In the genomic region with DNA sequence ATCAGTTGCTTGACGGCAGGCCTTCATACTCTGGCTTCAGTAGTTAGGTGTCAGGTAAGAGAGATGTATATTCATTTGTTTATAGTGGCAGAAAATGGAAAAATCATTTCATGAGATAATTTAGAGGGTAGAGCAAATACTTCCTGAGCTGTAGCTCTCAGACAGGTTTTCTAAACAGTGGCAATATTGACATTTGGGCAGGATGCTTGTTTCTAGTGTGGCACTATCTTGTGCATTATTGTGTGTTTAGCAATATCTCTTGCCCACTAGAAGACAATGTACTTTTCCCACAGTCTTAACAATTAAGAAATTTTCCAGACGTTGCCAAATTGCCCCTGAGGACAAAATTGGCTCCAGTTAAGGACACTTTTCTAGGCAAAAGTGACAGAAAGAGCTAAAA, we compare ENCODE assay signal across 15 cellular contexts.
"Had no signal": no experiment of that assay in that cellular context is flagged by ENCODE, and none has a peak within 500 bp of the region (broad histone marks: within the 10 kb centered on the region; RNA-seq: fewer than 3 reads in every experiment).

No MANE protein-coding gene starts in this region.

- H3K27ac ChIP-seq: Peyer's patch, RWPE1, SJSA1 had no signal

- DNase-seq: activated CD4-positive, alpha-beta T cell treated with anti-CD3 and anti-CD28 coated beads for 1 hour; activated CD4-positive, alpha-beta T cell treated with anti-CD3 and anti-CD28 coated beads, Interleukin-2, amount 10 ng/mL, durations not matched to agents 24 days and 14 days; activated CD4-positive, alpha-beta T cell treated with anti-CD3 and anti-CD28 coated beads, Interleukin-2, amount 50 U/mL, for 48 hours; activated CD8-positive, alpha-beta memory T cell treated with anti-CD3 and anti-CD28 coated beads, Interleukin-2, amount 10 ng/mL, durations not matched to agents 7 days and 5 days; activated effector memory CD4-positive, alpha-beta T cell treated with Interleukin-2 at 50 U/mL for 16 hours; activated naive CD4-positive, alpha-beta T cell; activated T-cell treated with anti-CD3 and anti-CD28 coated beads, Interleukin-2, amount 50 U/mL, for 24 hours; Karpas-422; NCI-H2171 treated with DMSO at 0.1 percent for 48 hours; NCI-H226; NCI-H526; Peyer's patch; Right ventricle myocardium superior had no signal

- H3K4me3 ChIP-seq: Peyer's patch, SJSA1 had no signal
